In genomic region chr17:40065041-40065770, GRCh38 we compare ENCODE assay signal across 8 cellular contexts. TPM values are rescaled to one million over a fixed set of nuclear protein-coding genes. Genes with fewer than 3 reads are reported as not detected.
DNase-seq lines count a peak whose midpoint lies in the region; ATAC-seq and TF ChIP-seq lines count a peak whose summit lies in the region.

No MANE protein-coding gene starts in this region.

- peak overlapping the region; percentile 100 for H3K4me3 ChIP-seq in smooth muscle cell

- no peak overlapping the region for H2AFZ ChIP-seq in smooth muscle cell (ENCODE audit: low read depth)

- H3F3A ChIP-seq in smooth muscle cell (ENCODE audit: low read depth) = no peaks in the 10 kb centered on the region

- no peak overlapping the region for H3K9ac ChIP-seq in smooth muscle cell (ENCODE audit: low read depth)

- no peak for ATAC-seq in activated naive CD8-positive, alpha-beta T cell treated with anti-CD3 and anti-CD28 coated beads, Interleukin-2, amount 50 U/mL, for 24 hours
- ATAC-seq in HG02840 (IDR thresholded peaks at IDR 0.05; ENCODE audit: low FRiP score, unreplicated experiment) (no peak), GM21737 (IDR thresholded peaks at IDR 0.05; ENCODE audit: unreplicated experiment) (no peak)

- peak overlapping the region; percentile 82 for H3K4me3 Mint-ChIP-seq in activated naive CD8-positive, alpha-beta T cell treated with anti-CD3 and anti-CD28 coated beads, Interleukin-2, amount 50 U/mL, for 24 hours

- H3K79me2 ChIP-seq in smooth muscle cell (ENCODE audit: low read depth) = peaks cover 40% of the 10 kb centered on the region

- H3K27me3 Mint-ChIP-seq in activated naive CD8-positive, alpha-beta T cell treated with anti-CD3 and anti-CD28 coated beads, Interleukin-2, amount 50 U/mL, for 24 hours = no peaks in the 10 kb centered on the region

- TF ChIP-seq CTCF in smooth muscle cell (IDR thresholded peaks at IDR 0.05; ENCODE audit: borderline replicate concordance, insufficient read depth, poor library complexity, severe bottlenecking) = no peak

- no peaks in the 10 kb centered on the region for H3K27me3 ChIP-seq in smooth muscle cell (ENCODE audit: low read depth)

- no peaks in the 10 kb centered on the region for H3K36me3 Mint-ChIP-seq in activated naive CD8-positive, alpha-beta T cell treated with anti-CD3 and anti-CD28 coated beads, Interleukin-2, amount 50 U/mL, for 24 hours (ENCODE audit: low read depth)

- DNase-seq in HCEC 1CT (peak; percentile 44), inferior parietal cortex (ENCODE audit: extremely low spot score) (peak; percentile 20), smooth muscle cell (lab: John Stamatoyannopoulos, UW; ENCODE audit: unreplicated experiment) (no peak), NCI-H2171 (lab: John Stamatoyannopoulos, UW) (no peak), Kasumi-1 (lab: John Stamatoyannopoulos, UW) (no peak)
- DNase-seq in activated naive CD8-positive, alpha-beta T cell treated with anti-CD3 and anti-CD28 coated beads, Interleukin-2, amount 50 U/mL, for 24 hours = no peak

- peaks cover 61% of the 10 kb centered on the region for H3K4me1 Mint-ChIP-seq in activated naive CD8-positive, alpha-beta T cell treated with anti-CD3 and anti-CD28 coated beads, Interleukin-2, amount 50 U/mL, for 24 hours

- peak overlapping the region; percentile 6 for H3K27ac ChIP-seq in smooth muscle cell (ENCODE audit: low read depth)

- WGBS in smooth muscle cell (ENCODE audit: low lambda C conversion rate) = 32% methylated on average over 9 of the region's 9 CpGs

- peak overlapping the region; percentile 99 for H3K4me2 ChIP-seq in smooth muscle cell

- H3K36me3 ChIP-seq in smooth muscle cell (ENCODE audit: low read depth) = no peaks in the 10 kb centered on the region

- H4K20me1 ChIP-seq in smooth muscle cell (ENCODE audit: low read depth) = peaks cover 39% of the 10 kb centered on the region

- H3K4me1 ChIP-seq in smooth muscle cell (ENCODE audit: low read depth) = peaks cover 47% of the 10 kb centered on the region

- H3K9me3 ChIP-seq in smooth muscle cell (replicated peaks; ENCODE audit: low read depth) = no peaks in the 10 kb centered on the region

- H3K27ac Mint-ChIP-seq in activated naive CD8-positive, alpha-beta T cell treated with anti-CD3 and anti-CD28 coated beads, Interleukin-2, amount 50 U/mL, for 24 hours = no peak overlapping the region

- no peaks in the 10 kb centered on the region for H3K9me3 Mint-ChIP-seq in activated naive CD8-positive, alpha-beta T cell treated with anti-CD3 and anti-CD28 coated beads, Interleukin-2, amount 50 U/mL, for 24 hours

RNA-seq across cellular contexts. Expression of gene THRA, which starts 2.4 kb away (rescaled TPM):
- total RNA-seq in smooth muscle cell = 15.6 and 25.4 TPM in 2 replicates
- 17.6 and 21.2 TPM in 2 replicates for polyA plus RNA-seq in smooth muscle cell

RNA-seq across cellular contexts. Expression of gene MED24, which starts 11.0 kb away (rescaled TPM):
- total RNA-seq in smooth muscle cell = 68.2 and 76.9 TPM in 2 replicates
- 74.9 and 77.2 TPM in 2 replicates for polyA plus RNA-seq in smooth muscle cell

RNA-seq across cellular contexts. Expression of gene NR1D1, which starts 35.2 kb away (rescaled TPM):
- 6.0 and 12.5 TPM in 2 replicates for total RNA-seq in smooth muscle cell
- polyA plus RNA-seq in smooth muscle cell = 18.4 and 19.5 TPM in 2 replicates

RNA-seq across cellular contexts. Expression of gene CSF3, which starts 50.0 kb away (rescaled TPM):
- not detected in 2 replicates for total RNA-seq in smooth muscle cell
- 0.80 TPM in 1 of 2 replicates, not detected in the other for polyA plus RNA-seq in smooth muscle cell

RNA-seq across cellular contexts. Expression of gene MSL1, which starts 56.6 kb away (rescaled TPM):
- total RNA-seq in smooth muscle cell = 74.9 and 79.0 TPM in 2 replicates
- 24.6 and 26.0 TPM in 2 replicates for polyA plus RNA-seq in smooth muscle cell

Comparison
In these comparisons a context has a peak if more than half of its experiments do, and no peak if none do; other contexts are left out.
1. DNase-seq: peak in HCEC 1CT (single experiment) and inferior parietal cortex (single experiment); none in activated naive CD8-positive, alpha-beta T cell treated with anti-CD3 and anti-CD28 coated beads, Interleukin-2, amount 50 U/mL, for 24 hours (single experiment), smooth muscle cell (single experiment), NCI-H2171 (single experiment) and Kasumi-1 (0 of 2).